Comparison of ENCODE assay signal across 13 cellular contexts in the genomic region with DNA sequence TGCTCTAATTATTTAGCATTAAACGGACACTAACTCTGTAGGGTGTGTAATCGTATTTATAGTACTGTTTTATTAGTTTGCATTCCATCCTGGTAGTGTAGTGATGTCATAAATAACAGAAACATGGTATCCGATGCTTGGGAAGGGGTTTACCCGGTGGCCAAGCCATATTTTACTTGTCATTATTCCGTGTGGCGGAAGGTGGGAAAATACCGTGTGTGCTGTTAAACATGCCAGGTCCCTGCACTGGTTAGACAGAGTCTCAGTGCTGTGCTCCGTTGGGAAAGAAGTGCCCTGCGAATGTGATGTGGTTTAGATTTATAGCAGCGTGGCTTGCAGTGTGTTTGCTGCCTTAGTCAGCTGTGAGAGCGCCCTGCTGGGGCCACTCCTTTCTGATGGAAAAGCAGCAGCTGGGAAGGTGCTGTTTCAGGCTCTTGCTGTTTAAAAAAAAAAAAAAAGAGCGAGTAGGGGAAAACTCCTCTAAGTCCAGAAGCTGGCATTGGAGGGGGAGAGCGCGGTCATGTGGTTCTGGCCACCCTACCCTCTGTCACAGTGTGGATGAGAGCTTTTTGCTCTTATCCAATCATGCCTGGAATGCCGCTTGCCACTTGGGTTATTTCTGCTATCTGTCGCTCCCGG.
DNase-seq lines count a peak whose midpoint lies in the region; ATAC-seq and TF ChIP-seq lines count a peak whose summit lies in the region.
"Had no signal": no experiment of that assay in that cellular context is flagged by ENCODE, and none has a peak within 500 bp of the region (broad histone marks: within the 10 kb centered on the region; RNA-seq: fewer than 3 reads in every experiment).

No MANE protein-coding gene starts in this region.

- H3K4me3 ChIP-seq in heart right ventricle (peak overlapping the region in 9 of 10 donors; percentile 37 to 56 (median 52)), gastroesophageal sphincter (no peak overlapping the region)

- H3K27ac Mint-ChIP-seq in nephron progenitor cell: peak overlapping the region; percentile 33
- H3K27ac Mint-ChIP-seq: activated B cell treated with CpG ODN at 0.5 μM for 24 hours; stimulated activated effector memory CD8-positive, alpha-beta T cell treated with anti-CD3 and anti-CD28 coated beads, Interleukin-12 subunit alpha, Interleukin-12 subunit beta, amount 100 ng/mL, for 72 hours had no signal

- DNase-seq in Caki2 (ENCODE audit: low read depth) (peak; percentile 45), NCI-H69 (lab: John Stamatoyannopoulos, UW) (peak; percentile 28), heart right ventricle (peak; percentile 46 to 59), nephron progenitor cell (peak; percentile 37), superior temporal gyrus (ENCODE audit: extremely low spot score) (no peak), HPDE6-E6E7 (ENCODE audit: extremely low spot score) (no peak)
- no peak for DNase-seq in activated T-cell treated with anti-CD3 and anti-CD28 coated beads, Interleukin-2, amount 50 U/mL, for 48 hours
- DNase-seq: activated B cell treated with CpG ODN at 0.5 μM for 24 hours, NCI-H446 treated with DMSO at 0.1 percent for 48 hours had no signal

- H3K36me3 ChIP-seq in heart right ventricle (no peaks in the 10 kb centered on the region), gastroesophageal sphincter (peaks cover 0 to 12% of the 10 kb centered on the region in 2 donors)

- peak overlapping the region; percentile 49 for H3K4me3 Mint-ChIP-seq in nephron progenitor cell
- H3K4me3 Mint-ChIP-seq: activated B cell treated with CpG ODN at 0.5 μM for 24 hours; central memory CD8-positive, alpha-beta T cell; stimulated activated effector memory CD8-positive, alpha-beta T cell treated with anti-CD3 and anti-CD28 coated beads, Interleukin-12 subunit alpha, Interleukin-12 subunit beta, amount 100 ng/mL, for 72 hours had no signal

- H3K9me3 ChIP-seq in heart right ventricle: peaks cover 0 to 7% (median 0%) of the 10 kb centered on the region in 11 donors
- H3K9me3 ChIP-seq in gastroesophageal sphincter: no peaks in the 10 kb centered on the region

- in situ Hi-C loops in Caki2 (cut with HindIII; ENCODE audit: low pct_unique_long_range_greater_than_20kb, low sequenced_read_pairs): no loop called here

- peaks cover 7% of the 10 kb centered on the region for H3K27me3 Mint-ChIP-seq in nephron progenitor cell (ENCODE audit: low read depth, poor library complexity)
- H3K27me3 Mint-ChIP-seq: activated B cell treated with CpG ODN at 0.5 μM for 24 hours; central memory CD8-positive, alpha-beta T cell had no signal

- no peak for TF ChIP-seq CTCF in heart right ventricle (IDR thresholded peaks at IDR 0.05)
- no peak for TF ChIP-seq CTCF in nephron progenitor cell (IDR thresholded peaks at IDR 0.05)
- TF ChIP-seq CTCF in gastroesophageal sphincter (IDR thresholded peaks at IDR 0.05): no peak

- TF ChIP-seq EP300 in gastroesophageal sphincter (IDR thresholded peaks at IDR 0.05): no peak

- WGBS in heart right ventricle, 2 donors: 48 to 63% methylated on average over 17 of the region's 17 CpGs
- 80 to 85% methylated on average over 8 to 16 of the region's 17 CpGs for WGBS in gastroesophageal sphincter (ENCODE audit: low coverage in 1 of 2), 2 donors

- intact Hi-C loops in heart right ventricle (cut with DNase I): loop anchor here in 7 of 10 donors (5.0 to 10.0 kb wide), 5 partner anchors 57 to 250 kb away; no protein-coding TSS in a partner anchor

- peak; percentile 78 to 94 (median 88) for ATAC-seq in heart right ventricle
- no peak for ATAC-seq in gastroesophageal sphincter
- ATAC-seq: stimulated activated effector memory CD8-positive, alpha-beta T cell treated with anti-CD3 and anti-CD28 coated beads, Interleukin-12 subunit alpha, Interleukin-12 subunit beta, amount 100 ng/mL, for 72 hours had no signal

- H3K27me3 ChIP-seq in heart right ventricle (no peaks in the 10 kb centered on the region), gastroesophageal sphincter (no peaks in the 10 kb centered on the region)

- H3K4me1 Mint-ChIP-seq in nephron progenitor cell: peaks cover 47% of the 10 kb centered on the region
- H3K4me1 Mint-ChIP-seq: central memory CD8-positive, alpha-beta T cell; stimulated activated effector memory CD8-positive, alpha-beta T cell treated with anti-CD3 and anti-CD28 coated beads, Interleukin-12 subunit alpha, Interleukin-12 subunit beta, amount 100 ng/mL, for 72 hours had no signal

- peaks cover 15% of the 10 kb centered on the region for H3K36me3 Mint-ChIP-seq in nephron progenitor cell (ENCODE audit: low read depth)
- H3K36me3 Mint-ChIP-seq: stimulated activated effector memory CD8-positive, alpha-beta T cell treated with anti-CD3 and anti-CD28 coated beads, Interleukin-12 subunit alpha, Interleukin-12 subunit beta, amount 100 ng/mL, for 72 hours had no signal

- TF ChIP-seq POLR2A in gastroesophageal sphincter (IDR thresholded peaks at IDR 0.05): no peak

- H3K4me1 ChIP-seq in heart right ventricle: peaks cover 0 to 7% (median 0%) of the 10 kb centered on the region in 9 donors
- H3K4me1 ChIP-seq in gastroesophageal sphincter: peaks cover 0 to 5% (median 0%) of the 10 kb centered on the region in 3 donors

- no peaks in the 10 kb centered on the region for H3K9me3 Mint-ChIP-seq in nephron progenitor cell
- H3K9me3 Mint-ChIP-seq: activated B cell treated with CpG ODN at 0.5 μM for 24 hours; central memory CD8-positive, alpha-beta T cell; stimulated activated effector memory CD8-positive, alpha-beta T cell treated with anti-CD3 and anti-CD28 coated beads, Interleukin-12 subunit alpha, Interleukin-12 subunit beta, amount 100 ng/mL, for 72 hours had no signal

- H3K27ac ChIP-seq in heart right ventricle: peak overlapping the region; percentile 24 to 85 (median 82)
- no peak overlapping the region for H3K27ac ChIP-seq in gastroesophageal sphincter
- H3K27ac ChIP-seq: KMS-11 had no signal

Comparison
In these comparisons a context has a peak if more than half of its experiments do, and no peak if none do; other contexts are left out.
1. DNase-seq: peak in Caki2 (single experiment), NCI-H69 (single experiment), heart right ventricle (2 of 2) and nephron progenitor cell (single experiment); none in superior temporal gyrus (single experiment), activated T-cell treated with anti-CD3 and anti-CD28 coated beads, Interleukin-2, amount 50 U/mL, for 48 hours (0 of 2) and HPDE6-E6E7 (single experiment).
2. H3K27ac ChIP-seq: peak in heart right ventricle (10 of 10); none in gastroesophageal sphincter (0 of 4).
3. H3K4me3 ChIP-seq: peak in heart right ventricle (9 of 10); none in gastroesophageal sphincter (0 of 2).